Comparison of ENCODE assay signal across 2 cellular contexts in the genomic region with DNA sequence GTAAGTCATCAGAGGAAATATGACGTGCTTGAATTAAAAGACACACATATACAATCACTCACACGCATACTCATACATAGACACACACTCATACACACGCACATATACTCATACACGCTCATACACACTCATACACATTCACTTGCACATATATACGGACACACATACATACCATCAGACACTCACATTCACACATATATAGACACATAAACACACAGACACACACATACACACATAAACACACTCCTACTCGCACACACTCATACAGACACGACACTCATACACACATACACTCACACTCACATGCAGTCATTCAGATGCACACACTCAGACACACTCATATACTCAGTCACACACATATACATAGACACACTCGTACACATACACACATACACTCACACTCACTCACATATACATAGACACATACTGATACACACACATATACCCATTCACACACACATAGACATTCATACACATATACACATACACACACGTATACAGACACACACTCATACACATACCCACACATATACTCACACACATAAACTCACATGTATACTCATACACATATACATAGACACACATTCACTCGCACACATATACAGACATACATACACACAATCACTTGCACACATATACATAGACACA.
TF ChIP-seq lines count a peak whose summit lies in the region.

No MANE protein-coding gene starts in this region.

TF ChIP-seq in HepG2, 621 proteins besides CTCF, POLR2A, EP300 and RAD21:
- TF ChIP-seq EHMT2 (IDR thresholded peaks at IDR 0.05; ENCODE audit: borderline replicate concordance, low read depth, low read length), result no peak
- TF ChIP-seq NBN (conservative IDR thresholded peaks at IDR 0.05), result peak; percentile 27; the same call in 1 of the 2 replicates
- 0 out of 2 replicates have a peak, but pooled peaks have one; percentile 27 for TF ChIP-seq NFRKB (IDR thresholded peaks at IDR 0.05)
- TF ChIP-seq ZNF207 (IDR thresholded peaks at IDR 0.05; ENCODE audit: borderline replicate concordance), result peak; percentile 88; the same call in 1 of the 2 replicates

TF ChIP-seq in H1, 55 proteins besides CTCF, POLR2A, EP300 and RAD21:
- TF ChIP-seq, protein P1, sequence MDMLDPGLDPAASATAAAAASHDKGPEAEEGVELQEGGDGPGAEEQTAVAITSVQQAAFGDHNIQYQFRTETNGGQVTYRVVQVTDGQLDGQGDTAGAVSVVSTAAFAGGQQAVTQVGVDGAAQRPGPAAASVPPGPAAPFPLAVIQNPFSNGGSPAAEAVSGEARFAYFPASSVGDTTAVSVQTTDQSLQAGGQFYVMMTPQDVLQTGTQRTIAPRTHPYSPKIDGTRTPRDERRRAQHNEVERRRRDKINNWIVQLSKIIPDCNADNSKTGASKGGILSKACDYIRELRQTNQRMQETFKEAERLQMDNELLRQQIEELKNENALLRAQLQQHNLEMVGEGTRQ (IDR thresholded peaks at IDR 0.05; ENCODE audit: low read length), result no peak
